In genomic region chr3:124907957-124908356, GRCh38 we compare ENCODE assay signal across 1 cellular context.
TF ChIP-seq lines count a peak whose summit lies in the region.

No MANE protein-coding gene starts in this region.

TF ChIP-seq in WTC11, 78 proteins besides CTCF, POLR2A, EP300 and RAD21 (continued from another document):
- TF ChIP-seq ZNF263 (CRISPR knock-in tag; IDR thresholded peaks at IDR 0.05; ENCODE audit: low read depth) = no peak
- no peak for TF ChIP-seq OVOL2 (CRISPR knock-in tag; IDR thresholded peaks at IDR 0.05; ENCODE audit: borderline replicate concordance)
- no peak for TF ChIP-seq NFATC4 (CRISPR knock-in tag; IDR thresholded peaks at IDR 0.05)
- no peak for TF ChIP-seq IRF2 (CRISPR knock-in tag; IDR thresholded peaks at IDR 0.05; ENCODE audit: borderline replicate concordance, low read depth)
- no peak for TF ChIP-seq TEAD1 (CRISPR knock-in tag; IDR thresholded peaks at IDR 0.05)
- TF ChIP-seq, protein P1, sequence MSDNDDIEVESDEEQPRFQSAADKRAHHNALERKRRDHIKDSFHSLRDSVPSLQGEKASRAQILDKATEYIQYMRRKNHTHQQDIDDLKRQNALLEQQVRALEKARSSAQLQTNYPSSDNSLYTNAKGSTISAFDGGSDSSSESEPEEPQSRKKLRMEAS (CRISPR knock-in tag; IDR thresholded peaks at IDR 0.05) = no peak
- no peak for TF ChIP-seq ATF1 (CRISPR knock-in tag; IDR thresholded peaks at IDR 0.05)
- no peak for TF ChIP-seq RORB (CRISPR knock-in tag; IDR thresholded peaks at IDR 0.05)
- no peak for TF ChIP-seq SMAD4 (CRISPR knock-in tag; IDR thresholded peaks at IDR 0.05)
- TF ChIP-seq, protein P2, sequence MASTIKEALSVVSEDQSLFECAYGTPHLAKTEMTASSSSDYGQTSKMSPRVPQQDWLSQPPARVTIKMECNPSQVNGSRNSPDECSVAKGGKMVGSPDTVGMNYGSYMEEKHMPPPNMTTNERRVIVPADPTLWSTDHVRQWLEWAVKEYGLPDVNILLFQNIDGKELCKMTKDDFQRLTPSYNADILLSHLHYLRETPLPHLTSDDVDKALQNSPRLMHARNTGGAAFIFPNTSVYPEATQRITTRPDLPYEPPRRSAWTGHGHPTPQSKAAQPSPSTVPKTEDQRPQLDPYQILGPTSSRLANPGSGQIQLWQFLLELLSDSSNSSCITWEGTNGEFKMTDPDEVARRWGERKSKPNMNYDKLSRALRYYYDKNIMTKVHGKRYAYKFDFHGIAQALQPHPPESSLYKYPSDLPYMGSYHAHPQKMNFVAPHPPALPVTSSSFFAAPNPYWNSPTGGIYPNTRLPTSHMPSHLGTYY (CRISPR knock-in tag; IDR thresholded peaks at IDR 0.05) = no peak
- no peak for TF ChIP-seq CREM (CRISPR knock-in tag; IDR thresholded peaks at IDR 0.05)
- TF ChIP-seq NFYB (CRISPR knock-in tag; conservative IDR thresholded peaks at IDR 0.05; ENCODE audit: low read depth) = no peak
- TF ChIP-seq ZNF281 (CRISPR knock-in tag; IDR thresholded peaks at IDR 0.05) = no peak
- TF ChIP-seq NR1H2 (CRISPR knock-in tag; IDR thresholded peaks at IDR 0.05) = no peak
TF ChIP-seq in WTC11: peak in this region for 0.
